24 cellular contexts compared by ENCODE assay signal in the genomic region with DNA sequence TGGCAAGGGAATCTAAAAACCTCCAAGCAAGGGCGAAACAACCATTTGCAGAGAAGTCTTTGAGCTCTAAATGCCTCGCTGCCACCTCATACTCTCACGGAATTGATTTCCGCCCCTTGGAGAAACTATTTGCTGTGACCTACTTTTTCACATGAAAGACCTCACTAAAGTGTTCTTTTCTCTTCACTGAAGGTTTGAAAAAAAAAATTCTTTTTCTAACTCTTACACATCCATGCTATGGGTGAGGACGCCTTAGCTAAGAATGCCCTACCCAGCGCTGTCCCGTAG.
A peak's percentile ranks its signal among the peaks of the same experiment; 100 is the strongest.
DNase-seq lines count a peak whose midpoint lies in the region; ATAC-seq and TF ChIP-seq lines count a peak whose summit lies in the region.
"Had no signal": no experiment of that assay in that cellular context is flagged by ENCODE, and none has a peak within 500 bp of the region (broad histone marks: within the 10 kb centered on the region; RNA-seq: fewer than 3 reads in every experiment).

No MANE protein-coding gene starts in this region.

- H3K4me3 Mint-ChIP-seq in activated naive CD4-positive, alpha-beta T cell treated with anti-CD3 and anti-CD28 coated beads, Interleukin-2, amount 10 ng/mL, durations not matched to agents 7 days and 5 days, result no peak overlapping the region
- H3K4me3 Mint-ChIP-seq in activated naive CD8-positive, alpha-beta T cell treated with anti-CD3 and anti-CD28 coated beads, Interleukin-2, amount 10 ng/mL, durations not matched to agents 7 days and 5 days, result peak overlapping the region; percentile 72
- H3K4me3 Mint-ChIP-seq: effector memory CD8-positive, alpha-beta T cell; H9; mesothelial cell of epicardium had no signal

- intact Hi-C loops in lower lobe of right lung (cut with DNase I), result no loop called here

- no peak overlapping the region for H3K4me3 ChIP-seq in lower lobe of right lung
- H3K4me3 ChIP-seq: prostate gland had no signal

- H3K4me1 Mint-ChIP-seq in activated naive CD4-positive, alpha-beta T cell treated with anti-CD3 and anti-CD28 coated beads, Interleukin-2, amount 10 ng/mL, durations not matched to agents 7 days and 5 days, result peaks cover 8% of the 10 kb centered on the region
- peaks cover 7% of the 10 kb centered on the region for H3K4me1 Mint-ChIP-seq in activated naive CD8-positive, alpha-beta T cell treated with anti-CD3 and anti-CD28 coated beads, Interleukin-2, amount 10 ng/mL, durations not matched to agents 7 days and 5 days
- H3K4me1 Mint-ChIP-seq: mesothelial cell of epicardium had no signal

- no peaks in the 10 kb centered on the region for H3K9me3 Mint-ChIP-seq in activated naive CD4-positive, alpha-beta T cell treated with anti-CD3 and anti-CD28 coated beads, Interleukin-2, amount 10 ng/mL, durations not matched to agents 7 days and 5 days
- H3K9me3 Mint-ChIP-seq in activated naive CD8-positive, alpha-beta T cell treated with anti-CD3 and anti-CD28 coated beads, Interleukin-2, amount 10 ng/mL, durations not matched to agents 7 days and 5 days, result no peaks in the 10 kb centered on the region
- H3K9me3 Mint-ChIP-seq: effector memory CD8-positive, alpha-beta T cell; H9; mesothelial cell of epicardium; nephron progenitor cell had no signal

- no peak for ATAC-seq in activated naive CD8-positive, alpha-beta T cell treated with anti-CD3 and anti-CD28 coated beads, Interleukin-2, amount 10 ng/mL, durations not matched to agents 7 days and 5 days (ENCODE audit: low read depth)
- ATAC-seq in HG03457 (IDR thresholded peaks at IDR 0.05; ENCODE audit: unreplicated experiment) (no peak), lower lobe of right lung (no peak)
- ATAC-seq: PC-3 had no signal

- no peaks in the 10 kb centered on the region for H3K36me3 Mint-ChIP-seq in activated naive CD4-positive, alpha-beta T cell treated with anti-CD3 and anti-CD28 coated beads, Interleukin-2, amount 10 ng/mL, durations not matched to agents 7 days and 5 days
- H3K36me3 Mint-ChIP-seq in activated naive CD8-positive, alpha-beta T cell treated with anti-CD3 and anti-CD28 coated beads, Interleukin-2, amount 10 ng/mL, durations not matched to agents 7 days and 5 days, result no peaks in the 10 kb centered on the region
- H3K36me3 Mint-ChIP-seq: mesothelial cell of epicardium had no signal

- POLR2A ChIA-PET in activated naive CD8-positive, alpha-beta T cell treated with anti-CD3 and anti-CD28 coated beads, Interleukin-2, amount 10 ng/mL, durations not matched to agents 7 days and 5 days (lab: Charles Lee), result no interaction called here

- no peaks in the 10 kb centered on the region for H3K9me3 ChIP-seq in lower lobe of right lung
- H3K9me3 ChIP-seq: prostate gland had no signal

- peak overlapping the region; percentile 67 for H3K27ac Mint-ChIP-seq in activated naive CD4-positive, alpha-beta T cell treated with anti-CD3 and anti-CD28 coated beads, Interleukin-2, amount 10 ng/mL, durations not matched to agents 7 days and 5 days
- no peak overlapping the region for H3K27ac Mint-ChIP-seq in activated naive CD8-positive, alpha-beta T cell treated with anti-CD3 and anti-CD28 coated beads, Interleukin-2, amount 10 ng/mL, durations not matched to agents 7 days and 5 days
- H3K27ac Mint-ChIP-seq: mesothelial cell of epicardium, nephron progenitor cell had no signal

- no peak overlapping the region for H3K27ac ChIP-seq in lower lobe of right lung
- H3K27ac ChIP-seq: prostate gland had no signal

- no peak for DNase-seq in activated naive CD4-positive, alpha-beta T cell treated with anti-CD3 and anti-CD28 coated beads, Interleukin-2, amount 10 ng/mL, durations not matched to agents 7 days and 5 days
- DNase-seq in activated naive CD4-positive, alpha-beta T cell treated with anti-CD3 and anti-CD28 coated beads, Interleukin-2, amount 50 U/mL, for 16 hours, result no peak
- no peak for DNase-seq in activated naive CD8-positive, alpha-beta T cell treated with anti-CD3 and anti-CD28 coated beads, Interleukin-2, amount 10 ng/mL, durations not matched to agents 7 days and 5 days
- DNase-seq in kidney tubule cell (ENCODE audit: low spot score), result peak; percentile 34
- no peak for DNase-seq in NCI-H2171 treated with DMSO at 0.1 percent for 48 hours (lab: John Stamatoyannopoulos, UW)
- DNase-seq in lower lobe of right lung, result no peak
- DNase-seq in activated T-cell treated with anti-CD3 and anti-CD28 coated beads, Interleukin-2, amount 50 U/mL, for 48 hours, result no peak
- DNase-seq: activated CD4-positive, alpha-beta T cell treated with anti-CD3 and anti-CD28 coated beads for 48 hours; activated CD8-positive, alpha-beta memory T cell treated with anti-CD3 and anti-CD28 coated beads, Interleukin-2, amount 50 U/mL, for 48 hours; activated gamma-delta T cell treated with Interleukin-2 at 50 U/mL for 16 hours; C1 segment of cervical spinal cord; effector memory CD8-positive, alpha-beta T cell; H9; Karpas-422; NCI-H187 treated with DMSO at 0.1 percent for 48 hours; NCI-H345; nephron progenitor cell; PC-3; SIG-M5; stimulated activated naive CD4-positive, alpha-beta T cell treated with Interleukin-2 at 50 U/mL for 16 hours; T-helper 1 cell had no signal

- H3K27me3 Mint-ChIP-seq in activated naive CD4-positive, alpha-beta T cell treated with anti-CD3 and anti-CD28 coated beads, Interleukin-2, amount 10 ng/mL, durations not matched to agents 7 days and 5 days, result peaks cover 47% of the 10 kb centered on the region
- H3K27me3 Mint-ChIP-seq in activated naive CD8-positive, alpha-beta T cell treated with anti-CD3 and anti-CD28 coated beads, Interleukin-2, amount 10 ng/mL, durations not matched to agents 7 days and 5 days, result peaks cover 11% of the 10 kb centered on the region

- H3K27me3 ChIP-seq in lower lobe of right lung (ENCODE audit: low read depth), result no peaks in the 10 kb centered on the region

- TF ChIP-seq CTCF in lower lobe of right lung (IDR thresholded peaks at IDR 0.05), result no peak

- H3K36me3 ChIP-seq in lower lobe of right lung, result no peaks in the 10 kb centered on the region
- H3K36me3 ChIP-seq: prostate gland had no signal

- CTCF ChIA-PET in activated naive CD4-positive, alpha-beta T cell treated with anti-CD3 and anti-CD28 coated beads, Interleukin-2, amount 10 ng/mL, durations not matched to agents 7 days and 5 days (lab: Charles Lee), result interaction anchor here (1.7 kb wide), 1 partner anchor 9 kb away, joined by 5 read pairs; no protein-coding TSS in a partner anchor

- no peaks in the 10 kb centered on the region for H3K4me1 ChIP-seq in lower lobe of right lung
- H3K4me1 ChIP-seq: prostate gland had no signal
